ENCODE assay signal across 9 cellular contexts in genomic region chr20:714453-714852, GRCh38. TPM values are rescaled to one million over a fixed set of nuclear protein-coding genes. Genes with fewer than 3 reads are reported as not detected.
"Had no signal": no experiment of that assay in that cellular context is flagged by ENCODE, and none has a peak within 500 bp of the region (broad histone marks: within the 10 kb centered on the region; RNA-seq: fewer than 3 reads in every experiment).

No MANE protein-coding gene starts in this region.

- DNase-seq: Karpas-422, KBM-7, KG1 had no signal

- H3K4me2 ChIP-seq: KMS-11 had no signal

- FAIRE-seq: HTR-8/SVneo had no signal

- H3K27ac ChIP-seq: HL-60, KMS-11 had no signal

- H3K9ac ChIP-seq: KMS-11 had no signal

RNA-seq across cellular contexts. Expression of gene SCRT2, which starts 38.9 kb away (rescaled TPM):
- total RNA-seq: HT-29, HT1080 had no signal
- polyA plus RNA-seq: IgD-negative memory B cell had no signal

RNA-seq across cellular contexts. Expression of gene SLC52A3, which starts 53.8 kb away (rescaled TPM):
- polyA plus RNA-seq: IgD-negative memory B cell had no signal
